8 cellular contexts compared by ENCODE assay signal in the genomic region with DNA sequence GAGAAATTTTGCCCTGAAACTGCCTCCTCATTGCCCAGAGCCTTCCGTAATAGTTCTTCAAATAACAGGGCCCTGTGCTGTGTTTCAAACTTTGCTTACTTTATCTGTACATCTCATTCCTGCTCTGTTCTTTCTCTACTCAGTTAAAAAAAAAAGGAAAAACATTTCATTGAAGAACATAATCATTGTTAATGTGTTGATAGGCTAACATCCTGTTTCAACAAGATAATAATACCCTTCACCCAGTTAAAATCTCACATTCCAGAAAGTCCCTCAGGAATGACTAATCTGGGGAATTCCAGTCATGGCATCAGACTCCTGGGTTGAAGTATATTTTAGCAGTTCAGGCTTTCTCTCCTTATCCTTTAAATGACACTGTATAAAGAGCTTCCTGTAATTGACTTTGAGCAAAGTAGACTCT. TPM values are rescaled to one million over a fixed set of nuclear protein-coding genes. Genes with fewer than 3 reads are reported as not detected.
DNase-seq lines count a peak whose midpoint lies in the region; ATAC-seq and TF ChIP-seq lines count a peak whose summit lies in the region.

No MANE protein-coding gene starts in this region.

- no peaks in the 10 kb centered on the region for H3K27me3 ChIP-seq in transverse colon

- no peak overlapping the region for H3K4me3 ChIP-seq in transverse colon

- TF ChIP-seq CTCF in transverse colon (IDR thresholded peaks at IDR 0.05): no peak

- H3K9me3 ChIP-seq in transverse colon: no peaks in the 10 kb centered on the region

- ATAC-seq in HG03432 (IDR thresholded peaks at IDR 0.05; ENCODE audit: unreplicated experiment): peak; percentile 63

- DNase-seq in astrocyte of the hippocampus (ENCODE audit: low read depth, low spot score) (peak; percentile 91), islet precursor cell (peak; percentile 61), transverse colon (no peak), T-helper 2 cell (no peak), NCI-H1930 (lab: John Stamatoyannopoulos, UW) (no peak)
- DNase-seq in stimulated activated CD4-positive, alpha-beta T cell treated with anti-CD3 and anti-CD28 coated beads, Interleukin-4, amount 100 ng/mL, for 4 hours: no peak
- DNase-seq in activated CD4-positive, alpha-beta T cell treated with anti-CD3 and anti-CD28 coated beads for 48 hours: no peak

- WGBS in transverse colon (ENCODE audit: low coverage in 1 of 2), 2 donors: 63 to 64% methylated on average over 1 of the region's 1 CpG

- TF ChIP-seq EP300 in transverse colon (IDR thresholded peaks at IDR 0.05; ENCODE audit: low read depth): no peak

- in situ Hi-C loops in transverse colon (cut with MboI; ENCODE audit: low pct_ligation_motif_present in 1 of 4, low pct_unique_long_range_greater_than_20kb in 1 of 4, low sequenced_read_pairs in 3 of 4): no loop called here

- H3K4me1 ChIP-seq in transverse colon: peaks cover 0 to 18% (median 8%) of the 10 kb centered on the region in 4 donors

- intact Hi-C loops in transverse colon (cut with DNase I; ENCODE audit: low total_unique reads): no loop called here

- TF ChIP-seq POLR2A in transverse colon (IDR thresholded peaks at IDR 0.05): no peak

- H3K27ac ChIP-seq in transverse colon: peak overlapping the region; percentile 33 to 57 (median 52)

- H3K36me3 ChIP-seq in transverse colon: no peaks in the 10 kb centered on the region

RNA-seq across cellular contexts. Expression of a gene that starts 45.6 kb away (rescaled TPM):
- 10 to 100 TPM; 28.9 to 67.0 (median 52.1) TPM for total RNA-seq in transverse colon

RNA-seq across cellular contexts. Expression of a gene that starts 58.2 kb away (rescaled TPM):
- 10 to 100 TPM; 43.2 to 98.4 (median 51.0) TPM for total RNA-seq in transverse colon

Comparison
In these comparisons a context has a peak if more than half of its experiments do, and no peak if none do; other contexts are left out.
1. DNase-seq: peak in astrocyte of the hippocampus (single experiment) and islet precursor cell (single experiment); none in transverse colon (single experiment), T-helper 2 cell (0 of 5), stimulated activated CD4-positive, alpha-beta T cell treated with anti-CD3 and anti-CD28 coated beads, Interleukin-4, amount 100 ng/mL, for 4 hours (0 of 2), NCI-H1930 (0 of 2) and activated CD4-positive, alpha-beta T cell treated with anti-CD3 and anti-CD28 coated beads for 48 hours (single experiment).